Comparison of ENCODE assay signal across 25 cellular contexts in genomic region chr11:69859275-69859934, GRCh38. TPM values are rescaled to one million over a fixed set of nuclear protein-coding genes. Genes with fewer than 3 reads are reported as not detected.
"Had no signal": no experiment of that assay in that cellular context is flagged by ENCODE, and none has a peak within 500 bp of the region (broad histone marks: within the 10 kb centered on the region; RNA-seq: fewer than 3 reads in every experiment).

No MANE protein-coding gene starts in this region.

- H3K4me1 ChIP-seq: adrenal gland had no signal

- H3K27ac ChIP-seq: adrenal gland, KMS-11, Peyer's patch had no signal

- H3K36me3 ChIP-seq: adrenal gland, MG63, Peyer's patch had no signal

- H3K4me2 ChIP-seq: KMS-11 had no signal

- H3K9me3 ChIP-seq: adrenal gland, Peyer's patch had no signal

- DNase-seq: activated B cell treated with CpG ODN at 0.5 μM for 24 hours; activated CD4-positive, alpha-beta memory T cell treated with anti-CD3 and anti-CD28 coated beads for 36 hours; activated CD4-positive, alpha-beta T cell treated with anti-CD3 and anti-CD28 coated beads, Interleukin-2, amount 10 ng/mL, durations not matched to agents 7 days and 5 days; activated CD8-positive, alpha-beta memory T cell treated with anti-CD3 and anti-CD28 coated beads for 24 hours; activated naive CD4-positive, alpha-beta T cell treated with anti-CD3 and anti-CD28 coated beads, Interleukin-2, amount 50 U/mL, for 16 hours; activated naive CD8-positive, alpha-beta T cell treated with anti-CD3 and anti-CD28 coated beads, Interleukin-2, amount 10 ng/mL, durations not matched to agents 7 days and 5 days; activated T-cell treated with anti-CD3 and anti-CD28 coated beads, Interleukin-2, amount 50 U/mL, for 4 hours; anterior cingulate cortex; caudate nucleus; MG63; MV-4-11; NCI-H1105; NCI-H1436; NCI-H1694 treated with DMSO at 0.1 percent for 48 hours; NCI-H2081; NCI-H510A treated with DMSO at 0.1 percent for 48 hours; NCI-H69; NK-92 treated with Interleukin-12 subunit alpha and Interleukin-12 subunit beta, amount 100 ng/mL, for 24 hours; SHP77; T-helper 17 cell; T-helper 9 cell had no signal

- ATAC-seq: activated T-cell treated with anti-CD3 and anti-CD28 coated beads, Interleukin-2, amount 50 U/mL, for 4 hours; activated T-helper 17 cell treated with anti-CD3 and anti-CD28 coated beads, Interleukin-2, amount 50 U/mL, for 72 hours; T-helper 17 cell had no signal

- H3K4me3 ChIP-seq: adrenal gland, MG63, Peyer's patch had no signal

- H3K9ac ChIP-seq: KMS-11 had no signal

- H3K27me3 ChIP-seq: Peyer's patch had no signal

RNA-seq across cellular contexts. Expression of gene FGF3, which starts 40.2 kb away (rescaled TPM):
- total RNA-seq: activated B cell treated with CpG ODN at 0.5 μM for 24 hours; activated CD4-positive, alpha-beta memory T cell treated with anti-CD3 and anti-CD28 coated beads for 36 hours; activated CD4-positive, alpha-beta T cell treated with anti-CD3 and anti-CD28 coated beads, Interleukin-2, amount 10 ng/mL, durations not matched to agents 7 days and 5 days; activated naive CD8-positive, alpha-beta T cell treated with anti-CD3 and anti-CD28 coated beads, Interleukin-2, amount 10 ng/mL, durations not matched to agents 7 days and 5 days; activated T-cell treated with anti-CD3 and anti-CD28 coated beads, Interleukin-2, amount 50 U/mL, for 4 hours; activated T-helper 17 cell treated with anti-CD3 and anti-CD28 coated beads, Interleukin-2, amount 50 U/mL, for 72 hours; adrenal gland; Peyer's patch; T-helper 17 cell had no signal
- polyA plus RNA-seq: adrenal gland had no signal
